In the genomic region with DNA sequence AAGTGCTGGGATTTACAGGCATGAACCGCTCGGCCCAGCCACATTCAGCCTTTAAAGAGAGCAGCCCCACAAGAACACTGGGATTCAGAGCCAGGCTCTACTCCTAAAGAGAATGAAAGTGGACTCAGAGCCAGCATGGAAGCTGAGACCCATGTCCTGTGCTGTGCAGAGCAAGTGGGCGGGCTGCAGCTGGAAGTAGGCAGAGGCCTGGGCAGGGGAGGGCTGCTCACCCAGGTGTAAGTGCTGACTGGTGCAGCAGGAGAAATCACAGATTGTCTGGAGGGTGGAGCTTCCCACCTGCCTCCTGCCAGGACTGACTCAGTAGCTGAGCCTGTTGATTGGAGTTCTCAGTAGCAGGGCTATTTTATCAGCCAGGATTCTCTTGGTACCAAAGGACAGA, we compare ENCODE assay signal across 18 cellular contexts.
"Had no signal": no experiment of that assay in that cellular context is flagged by ENCODE, and none has a peak within 500 bp of the region (broad histone marks: within the 10 kb centered on the region; RNA-seq: fewer than 3 reads in every experiment).

No MANE protein-coding gene starts in this region.

- DNase-seq: activated CD4-positive, alpha-beta T cell treated with anti-CD3 and anti-CD28 coated beads, Interleukin-2, amount 50 U/mL, for 4 hours; activated CD4-positive, CD25-positive, alpha-beta regulatory T cell treated with anti-CD3 and anti-CD28 coated beads, Interleukin-2, amount 50 U/mL, for 72 hours; activated gamma-delta T cell; effector memory CD8-positive, alpha-beta T cell; foreskin fibroblast; glutamatergic neuron; kidney glomerular epithelial cell; mesenchymal stem cell; ovary; stimulated activated CD4-positive, alpha-beta T cell treated with anti-CD3 and anti-CD28 coated beads, Interleukin-4, amount 100 ng/mL, for 4 hours; SW 1271; T-helper 2 cell had no signal

- H3K27me3 ChIP-seq: cardiac muscle cell, ovary had no signal

- H3K9me3 ChIP-seq: ovary had no signal

- H3K27ac ChIP-seq: cardiac muscle cell, ovary, VCaP had no signal

- H3K36me3 ChIP-seq: cardiac muscle cell, ovary had no signal

- ATAC-seq: activated naive CD4-positive, alpha-beta T cell treated with anti-CD3 and anti-CD28 coated beads, Interleukin-2, amount 50 U/mL, for 72 hours; effector memory CD8-positive, alpha-beta T cell; naive thymus-derived CD8-positive, alpha-beta T cell; sciatic nerve; stimulated activated memory B cell treated with anti-CD40 and anti-IgM and Interleukin-4, amounts not matched to agents 10 μg/mL and 1 μg/mL and 100 μg/mL, for 72 hours had no signal

- H3K4me3 ChIP-seq: cardiac muscle cell, ovary had no signal
